Comparison of ENCODE assay signal across 8 cellular contexts in genomic region chr14:99755629-99756603, GRCh38. TPM values are rescaled to one million over a fixed set of nuclear protein-coding genes. Genes with fewer than 3 reads are reported as not detected.
DNase-seq lines count a peak whose midpoint lies in the region; ATAC-seq and TF ChIP-seq lines count a peak whose summit lies in the region.

No MANE protein-coding gene starts in this region.

- peaks cover 59% of the 10 kb centered on the region for H3K4me1 Mint-ChIP-seq in Calu3 (ENCODE audit: low read depth, unreplicated experiment)

- no peak for TF ChIP-seq CTCF in Calu3 (IDR thresholded peaks at IDR 0.05; ENCODE audit: unreplicated experiment)
- no peak for TF ChIP-seq CTCF in adrenal gland (IDR thresholded peaks at IDR 0.05)
- no peak for TF ChIP-seq CTCF in psoas muscle (IDR thresholded peaks at IDR 0.05)

- H3K4me1 ChIP-seq in adrenal gland (replicated peaks in 1 of 2) (peaks cover 46 to 65% of the 10 kb centered on the region in 2 donors), psoas muscle (peaks cover 37% of the 10 kb centered on the region)

- H3K27me3 ChIP-seq in adrenal gland = no peaks in the 10 kb centered on the region
- H3K27me3 ChIP-seq in psoas muscle (ENCODE audit: insufficient read depth in 3 of 3, low read length in 2 of 3) = no peaks in the 10 kb centered on the region

- intact Hi-C loops in Calu3 (cut with micrococcal nuclease; ENCODE audit: unreplicated experiment) = no loop called here
- intact Hi-C loops in adrenal gland (cut with DNase I) = no loop called here
- intact Hi-C loops in Right ventricle myocardium superior (cut with DNase I) = no loop called here
- intact Hi-C loops in psoas muscle (cut with DNase I) = loop anchor here in 1 of 2 donors (5.0 kb wide), 1 partner anchor 36 kb away; the partner anchor contains the start of gene EML1

- H3K9me3 ChIP-seq in adrenal gland (replicated peaks in 1 of 3) (no peaks in the 10 kb centered on the region), psoas muscle (no peaks in the 10 kb centered on the region)

- peak overlapping the region; percentile 8 for H3K27ac Mint-ChIP-seq in Calu3 (ENCODE audit: unreplicated experiment)

- peak; percentile 73 for ATAC-seq in Right ventricle myocardium superior (ENCODE audit: poor library complexity)
- peak; percentile 91 to 96 (median 94) for ATAC-seq in psoas muscle
- no peak for ATAC-seq in GM18867 (IDR thresholded peaks at IDR 0.05; ENCODE audit: unreplicated experiment)
- no peak for ATAC-seq in GM21737 (IDR thresholded peaks at IDR 0.05; ENCODE audit: unreplicated experiment)

- no TSS peak for BruUV-seq in Calu3 (replicated peaks; lab: Mats Ljungman, UMichigan)

- no peak for TF ChIP-seq POLR2A in adrenal gland (IDR thresholded peaks at IDR 0.05)

- H3K27ac ChIP-seq in adrenal gland = peak overlapping the region in 4 of 5 donors; percentile 57 to 94 (median 84)
- no peak overlapping the region for H3K27ac ChIP-seq in psoas muscle

- no peaks in the 10 kb centered on the region for H3K27me3 Mint-ChIP-seq in Calu3 (ENCODE audit: unreplicated experiment)

- H3K36me3 ChIP-seq in adrenal gland (replicated peaks in 1 of 2) (no peaks in the 10 kb centered on the region), psoas muscle (ENCODE audit: insufficient read depth in 1 of 2, low read depth in 1 of 2) (no peaks in the 10 kb centered on the region)

- no peak overlapping the region for H3K4me3 ChIP-seq in adrenal gland
- H3K4me3 ChIP-seq in psoas muscle = no peak overlapping the region

- no peaks in the 10 kb centered on the region for H3K9me3 Mint-ChIP-seq in Calu3 (ENCODE audit: low read depth, unreplicated experiment)

- 26 to 41% (median 34%) methylated on average over 7 to 21 of the region's 21 CpGs for WGBS in adrenal gland, 4 donors
- WGBS in psoas muscle, 3 donors = 43 to 52% (median 45%) methylated on average over 21 of the region's 21 CpGs

- no peak overlapping the region for H3K4me3 Mint-ChIP-seq in Calu3 (ENCODE audit: low read depth, unreplicated experiment)

- H3K36me3 Mint-ChIP-seq in Calu3 (ENCODE audit: insufficient read depth, unreplicated experiment) = peaks cover 7% of the 10 kb centered on the region

- CTCF ChIA-PET in Calu3 (lab: Charles Lee) = interaction anchor here (0.9 to 1.0 kb wide), 2 partner anchors 16 to 18 kb away, joined by 3 read pairs; no protein-coding TSS in a partner anchor

- peak; percentile 83 for DNase-seq in Calu3
- DNase-seq in adrenal gland = peak; percentile 93 to 98 (median 96)
- DNase-seq in Right ventricle myocardium superior = peak; percentile 91
- DNase-seq in psoas muscle = peak; percentile 93
- DNase-seq in cerebellar nuclear complex (lab: John Stamatoyannopoulos, UW) = no peak
- no peak for DNase-seq in NCI-H2227 treated with DMSO at 0.1 percent for 48 hours (lab: John Stamatoyannopoulos, UW)

RNA-seq across cellular contexts. Expression of gene EML1, which starts 37.3 kb away (rescaled TPM):
- total RNA-seq in Calu3 (2022) (2.5 and 4.7 TPM in 2 replicates), adrenal gland (10 to 100 TPM; 10.3 to 59.5 (median 21.0) TPM), Right ventricle myocardium superior (39.5 TPM), psoas muscle (10 to 100 TPM in 2 of 4 donors, 1 to 10 TPM in 2; 6.9 to 40.4 (median 11.5) TPM)
- polyA plus RNA-seq in adrenal gland (1 to 10 TPM; 5.5 to 8.1 (median 7.6) TPM), psoas muscle (10 to 100 TPM in 1 of 3 donors, 1 to 10 TPM in 2; 3.1 to 11.2 (median 3.4) TPM)

Comparison
In these comparisons a context has a peak if more than half of its experiments do, and no peak if none do; other contexts are left out.
1. DNase-seq: peak in Calu3 (single experiment), adrenal gland (7 of 7), Right ventricle myocardium superior (single experiment) and psoas muscle (2 of 2); none in cerebellar nuclear complex (0 of 2) and NCI-H2227 treated with DMSO at 0.1 percent for 48 hours (single experiment).
2. ATAC-seq: peak in Right ventricle myocardium superior (single experiment) and psoas muscle (4 of 4); none in GM18867 (single experiment) and GM21737 (single experiment).